1 cellular context compared by ENCODE assay signal in genomic region chr3:123201557-123202427, GRCh38.
TF ChIP-seq lines count a peak whose summit lies in the region.

Gene SEC22A, plus strand, starts transcription at chr3:123201943. Its CDS starts 7,275 bp downstream, at chr3:123209218.

TF ChIP-seq in HepG2, 621 proteins besides CTCF, POLR2A, EP300 and RAD21 (continued from another document and continues in another):
- no peak for TF ChIP-seq BCL3 (CRISPR knock-in tag; IDR thresholded peaks at IDR 0.05)
- TF ChIP-seq KDM2A (CRISPR knock-in tag; IDR thresholded peaks at IDR 0.05; ENCODE audit: borderline replicate concordance, low read depth), result peak; percentile 96
- peak; percentile 75 for TF ChIP-seq CREM (IDR thresholded peaks at IDR 0.05)
- no peak for TF ChIP-seq CREM (CRISPR knock-in tag; IDR thresholded peaks at IDR 0.05)
- no peak for TF ChIP-seq PCBP1 (IDR thresholded peaks at IDR 0.05; ENCODE audit: borderline replicate concordance, low read depth, low read length)
- no peak for TF ChIP-seq PHF5A (CRISPR knock-in tag; IDR thresholded peaks at IDR 0.05; ENCODE audit: low read depth, unreplicated experiment)
- peak; percentile 67; the same call in 1 of the 2 replicates for TF ChIP-seq YEATS4 (CRISPR knock-in tag; IDR thresholded peaks at IDR 0.05; ENCODE audit: borderline replicate concordance)
- no peak for TF ChIP-seq ZNF557 (CRISPR knock-in tag; IDR thresholded peaks at IDR 0.05)
- peak; percentile 56; the same call in 1 of the 2 replicates for TF ChIP-seq SP5 (CRISPR knock-in tag; IDR thresholded peaks at IDR 0.05; ENCODE audit: borderline replicate concordance, low read depth)
- no peak; the same call in 1 of the 2 replicates for TF ChIP-seq MED1 (CRISPR knock-in tag; IDR thresholded peaks at IDR 0.05)
- no peak for TF ChIP-seq EHMT2 (IDR thresholded peaks at IDR 0.05; ENCODE audit: borderline replicate concordance, low read depth, low read length)
- TF ChIP-seq MBNL3 (CRISPR knock-in tag; conservative IDR thresholded peaks at IDR 0.05), result no peak
- no peak for TF ChIP-seq ZNF800 (CRISPR knock-in tag; IDR thresholded peaks at IDR 0.05)
- TF ChIP-seq SIX4 (CRISPR knock-in tag; IDR thresholded peaks at IDR 0.05), result no peak
- no peak for TF ChIP-seq CENPT (CRISPR knock-in tag; IDR thresholded peaks at IDR 0.05; ENCODE audit: low read depth)
- TF ChIP-seq MEF2D (CRISPR knock-in tag; IDR thresholded peaks at IDR 0.05), result peak; percentile 32; the same call in 1 of the 2 replicates
- TF ChIP-seq SRSF9 (IDR thresholded peaks at IDR 0.05; ENCODE audit: borderline replicate concordance, insufficient read depth, low read depth, low read length, poor library complexity, severe bottlenecking), result no peak
- peak; percentile 53; the same call in 1 of the 2 replicates for TF ChIP-seq MAX (IDR thresholded peaks at IDR 0.05)
- TF ChIP-seq CENPBD1 (CRISPR knock-in tag; IDR thresholded peaks at IDR 0.05; ENCODE audit: borderline replicate concordance, low read depth), result no peak
- TF ChIP-seq ISX (CRISPR knock-in tag; conservative IDR thresholded peaks at IDR 0.05), result no peak
- TF ChIP-seq HNF1A (IDR thresholded peaks at IDR 0.05; ENCODE audit: low read depth), result no peak
- peak; percentile 54 for TF ChIP-seq HNF1A (CRISPR knock-in tag; IDR thresholded peaks at IDR 0.05; ENCODE audit: borderline replicate concordance)
- no peak for TF ChIP-seq RELA (CRISPR knock-in tag; IDR thresholded peaks at IDR 0.05)
- TF ChIP-seq ZNF777 (CRISPR knock-in tag; IDR thresholded peaks at IDR 0.05), result no peak
- no peak for TF ChIP-seq NR2C2 (CRISPR knock-in tag; IDR thresholded peaks at IDR 0.05; ENCODE audit: borderline replicate concordance)
- no peak for TF ChIP-seq ZFP36L1 (CRISPR knock-in tag; IDR thresholded peaks at IDR 0.05)
- no peak for TF ChIP-seq TEF (CRISPR knock-in tag; IDR thresholded peaks at IDR 0.05)
- TF ChIP-seq TBL1XR1 (IDR thresholded peaks at IDR 0.05; ENCODE audit: borderline replicate concordance, low read length, partially characterized antibody), result no peak
- no peak for TF ChIP-seq GABPA (IDR thresholded peaks at IDR 0.05; ENCODE audit: low read depth, low read length)
- TF ChIP-seq GABPA (CRISPR knock-in tag; IDR thresholded peaks at IDR 0.05; ENCODE audit: low read depth), result peak; percentile 67; the same call in 1 of the 2 replicates
- TF ChIP-seq BCLAF1 (IDR thresholded peaks at IDR 0.05), result no peak
- no peak for TF ChIP-seq HBP1 (CRISPR knock-in tag; IDR thresholded peaks at IDR 0.05; ENCODE audit: low read depth)
- TF ChIP-seq ZNF318 (CRISPR knock-in tag; IDR thresholded peaks at IDR 0.05), result no peak
